In the genomic region with DNA sequence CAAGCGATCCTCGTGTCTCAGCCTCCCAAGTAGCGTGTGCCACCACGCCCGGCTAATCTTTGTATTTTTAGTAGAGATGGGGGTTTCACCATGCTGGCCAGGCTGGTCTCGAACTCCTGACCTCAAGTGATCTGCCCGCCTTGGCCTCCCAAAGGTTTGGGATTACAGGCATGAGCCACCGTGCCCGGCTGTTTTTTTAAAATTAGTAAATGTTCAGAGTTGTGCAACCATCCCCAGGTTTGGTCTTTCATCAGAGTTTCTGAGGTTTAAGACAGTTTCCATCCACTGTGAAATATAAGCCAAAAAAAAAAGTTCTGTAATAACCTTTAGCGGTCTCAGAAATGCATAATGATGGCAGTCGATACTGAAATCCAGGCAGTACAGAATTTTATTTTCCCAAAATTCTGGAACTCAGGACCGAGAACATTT, we compare ENCODE assay signal across 8 cellular contexts. TPM values are rescaled to one million over a fixed set of nuclear protein-coding genes. Genes with fewer than 3 reads are reported as not detected.
A peak's percentile ranks its signal among the peaks of the same experiment; 100 is the strongest.
DNase-seq lines count a peak whose midpoint lies in the region; ATAC-seq and TF ChIP-seq lines count a peak whose summit lies in the region.

No MANE protein-coding gene starts in this region.

- DNase-seq in GM03348 (ENCODE audit: low spot score): peak; percentile 32
- DNase-seq in SJSA1 (ENCODE audit: low read depth in 1 of 2, low spot score in 2 of 2): no peak
- DNase-seq in effector memory CD8-positive, alpha-beta T cell: peak in 1 of 3 experiments; percentile 4
- no peak for DNase-seq in omental fat pad (ENCODE audit: low spot score)
- no peak for DNase-seq in glomerular visceral epithelial cell (ENCODE audit: extremely low spot score)
- DNase-seq in kidney glomerular epithelial cell (lab: John Stamatoyannopoulos, UW): no peak

- peaks cover 26% of the 10 kb centered on the region for H3K36me3 Mint-ChIP-seq in effector memory CD8-positive, alpha-beta T cell (ENCODE audit: insufficient read depth)

- peak overlapping the region; percentile 87 for H3K4me3 Mint-ChIP-seq in effector memory CD8-positive, alpha-beta T cell

- H3K27me3 Mint-ChIP-seq in effector memory CD8-positive, alpha-beta T cell: no peaks in the 10 kb centered on the region

- H3K4me1 Mint-ChIP-seq in effector memory CD8-positive, alpha-beta T cell (ENCODE audit: low read depth in 2 of 2): peaks cover 23 to 42% of the 10 kb centered on the region in 2 donors

- H3K9me3 Mint-ChIP-seq in effector memory CD8-positive, alpha-beta T cell: no peaks in the 10 kb centered on the region

- ATAC-seq in HG02588 (IDR thresholded peaks at IDR 0.05; ENCODE audit: unreplicated experiment) (peak; percentile 3), omental fat pad (ENCODE audit: low FRiP score) (peak; percentile 32), HG03469 (IDR thresholded peaks at IDR 0.05; ENCODE audit: unreplicated experiment) (no peak)
- ATAC-seq in effector memory CD8-positive, alpha-beta T cell (replicated peaks): no peak

- no peaks in the 10 kb centered on the region for H3K9me3 ChIP-seq in SJSA1 (replicated peaks)

- peak overlapping the region; percentile 31 for H3K4me3 ChIP-seq in SJSA1

- no peak for TF ChIP-seq CTCF in omental fat pad (IDR thresholded peaks at IDR 0.05)

- H3K36me3 ChIP-seq in SJSA1: peaks cover 21% of the 10 kb centered on the region

- H3K4me1 ChIP-seq in SJSA1 (replicated peaks): peaks cover 18% of the 10 kb centered on the region

- no peak overlapping the region for H3K27ac ChIP-seq in SJSA1

- peak overlapping the region; percentile 96 to 98 for H3K27ac Mint-ChIP-seq in effector memory CD8-positive, alpha-beta T cell

- H3K27me3 ChIP-seq in SJSA1 (replicated peaks): no peaks in the 10 kb centered on the region

RNA-seq across cellular contexts. Expression of gene SYT11, which starts 0.5 kb away (rescaled TPM):
- 6.3 and 6.9 TPM in 2 replicates for total RNA-seq in SJSA1 (2014; rRNA removed; shearing (Covaris generic))
- total RNA-seq in omental fat pad: 10 to 100 TPM in 1 of 4 donors, 1 to 10 TPM in 3; 4.2 to 11.2 (median 6.2) TPM

RNA-seq across cellular contexts. Expression of gene GON4L, which starts 1.8 kb away (rescaled TPM):
- 14.6 and 22.7 TPM in 2 replicates for total RNA-seq in SJSA1 (2014; rRNA removed; shearing (Covaris generic))
- total RNA-seq in omental fat pad: 10 to 100 TPM; 21.5 to 52.0 (median 37.9) TPM

RNA-seq across cellular contexts. Expression of gene RIT1, which starts 52.3 kb away (rescaled TPM):
- total RNA-seq in SJSA1 (2014; rRNA removed; shearing (Covaris generic)): 47.4 and 73.8 TPM in 2 replicates
- 10 to 100 TPM; 27.1 to 38.5 (median 32.9) TPM for total RNA-seq in omental fat pad

Comparison
In these comparisons a context has a peak if more than half of its experiments do, and no peak if none do; other contexts are left out.
1. ATAC-seq: peak in HG02588 (single experiment) and omental fat pad (single experiment); none in effector memory CD8-positive, alpha-beta T cell (single experiment) and HG03469 (single experiment).